In the genomic region with DNA sequence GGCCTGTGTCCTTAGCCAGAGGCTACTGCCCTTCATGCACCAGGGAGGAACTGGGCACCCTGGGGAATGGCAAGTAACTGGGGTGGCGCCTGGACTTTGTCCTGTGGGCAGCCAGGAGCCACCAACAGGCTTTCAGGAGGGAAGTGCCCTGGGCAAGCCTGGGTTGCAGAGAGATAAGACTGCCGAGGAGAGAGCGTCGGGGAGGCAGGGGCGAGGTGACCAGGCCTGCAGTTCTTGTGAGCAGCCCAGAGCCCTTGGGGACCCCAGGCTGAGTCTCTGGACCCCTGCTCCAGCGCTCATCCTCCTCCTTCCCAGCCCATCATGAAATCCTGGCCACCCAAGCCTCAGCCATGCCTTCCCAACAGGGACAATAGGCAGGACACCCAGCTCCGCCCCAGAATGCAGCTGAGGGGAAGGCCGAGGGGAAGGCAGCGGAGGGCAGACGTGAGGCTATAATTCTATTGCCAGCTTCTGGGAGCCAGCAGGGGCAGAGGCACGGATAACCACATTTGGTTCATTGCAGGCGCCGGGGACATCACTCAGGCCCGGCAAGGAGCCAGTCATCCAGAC, we compare ENCODE assay signal across 18 cellular contexts. TPM values are rescaled to one million over a fixed set of nuclear protein-coding genes. Genes with fewer than 3 reads are reported as not detected.
DNase-seq lines count a peak whose midpoint lies in the region; ATAC-seq, FAIRE-seq and TF ChIP-seq lines count a peak whose summit lies in the region.
"Had no signal": no experiment of that assay in that cellular context is flagged by ENCODE, and none has a peak within 500 bp of the region (broad histone marks: within the 10 kb centered on the region; RNA-seq: fewer than 3 reads in every experiment).

No MANE protein-coding gene starts in this region.

- intact Hi-C loops in activated CD4-positive, alpha-beta memory T cell treated with anti-CD3 and anti-CD28 coated beads for 36 hours (cut with micrococcal nuclease), result no loop called here
- intact Hi-C loops in left colon (cut with DNase I, micrococcal nuclease) (no loop called here), sciatic nerve (cut with DNase I) (no loop called here)

- ATAC-seq in WTC11, result no peak; the same call in 1 of the 2 replicates
- ATAC-seq in left colon, result peak; percentile 96
- no peak for ATAC-seq in sciatic nerve
- no peak for ATAC-seq in esophagus mucosa
- ATAC-seq: activated T-helper 17 cell treated with anti-CD3 and anti-CD28 coated beads, Interleukin-2, amount 50 U/mL, for 72 hours had no signal

- CTCF ChIA-PET in activated CD4-positive, alpha-beta memory T cell treated with anti-CD3 and anti-CD28 coated beads, Interleukin-2, amount 10 ng/mL, durations not matched to agents 7 days and 5 days (lab: Charles Lee), result no interaction called here
- CTCF ChIA-PET in activated CD4-positive, alpha-beta memory T cell treated with anti-CD3 and anti-CD28 coated beads for 36 hours (lab: Charles Lee), result interaction anchor here (1.5 kb wide), 1 partner anchor 26 kb away, joined by 5 read pairs; no protein-coding TSS in a partner anchor
- CTCF ChIA-PET in WTC11 (lab: Charles Lee), result interaction anchor here (0.6 to 2.1 kb wide), 11 partner anchors 17 to 215 kb away, joined by 3 to 12 read pairs (median 4); partner anchors contain the start of gene ASTL

- H3K27me3 Mint-ChIP-seq in activated CD4-positive, alpha-beta memory T cell treated with anti-CD3 and anti-CD28 coated beads, Interleukin-2, amount 10 ng/mL, durations not matched to agents 7 days and 5 days, result peaks cover 4% of the 10 kb centered on the region
- H3K27me3 Mint-ChIP-seq in activated CD4-positive, alpha-beta memory T cell treated with anti-CD3 and anti-CD28 coated beads for 36 hours, result peaks cover 1% of the 10 kb centered on the region
- H3K27me3 Mint-ChIP-seq in WTC11 (ENCODE audit: low read depth), result peaks cover 4% of the 10 kb centered on the region; the same call in 1 of the 2 replicates
- H3K27me3 Mint-ChIP-seq: activated T-helper 17 cell treated with anti-CD3 and anti-CD28 coated beads, Interleukin-2, amount 50 U/mL, for 72 hours; CD4-positive, alpha-beta T cell had no signal

- H3K36me3 Mint-ChIP-seq in activated CD4-positive, alpha-beta memory T cell treated with anti-CD3 and anti-CD28 coated beads, Interleukin-2, amount 10 ng/mL, durations not matched to agents 7 days and 5 days (ENCODE audit: low read depth), result no peaks in the 10 kb centered on the region
- no peaks in the 10 kb centered on the region for H3K36me3 Mint-ChIP-seq in activated CD4-positive, alpha-beta memory T cell treated with anti-CD3 and anti-CD28 coated beads for 36 hours
- no peaks in the 10 kb centered on the region for H3K36me3 Mint-ChIP-seq in WTC11

- H3K9me3 Mint-ChIP-seq in activated CD4-positive, alpha-beta memory T cell treated with anti-CD3 and anti-CD28 coated beads, Interleukin-2, amount 10 ng/mL, durations not matched to agents 7 days and 5 days, result no peaks in the 10 kb centered on the region
- no peaks in the 10 kb centered on the region for H3K9me3 Mint-ChIP-seq in activated CD4-positive, alpha-beta memory T cell treated with anti-CD3 and anti-CD28 coated beads for 36 hours
- H3K9me3 Mint-ChIP-seq in WTC11, result peaks cover 6% of the 10 kb centered on the region
- H3K9me3 Mint-ChIP-seq: activated T-helper 17 cell treated with anti-CD3 and anti-CD28 coated beads, Interleukin-2, amount 50 U/mL, for 72 hours; CD4-positive, alpha-beta T cell had no signal

- TF ChIP-seq CTCF in WTC11 (IDR thresholded peaks at IDR 0.05), result no peak

- H3K4me1 Mint-ChIP-seq in activated CD4-positive, alpha-beta memory T cell treated with anti-CD3 and anti-CD28 coated beads, Interleukin-2, amount 10 ng/mL, durations not matched to agents 7 days and 5 days, result no peaks in the 10 kb centered on the region
- no peaks in the 10 kb centered on the region for H3K4me1 Mint-ChIP-seq in activated CD4-positive, alpha-beta memory T cell treated with anti-CD3 and anti-CD28 coated beads for 36 hours (ENCODE audit: low read depth)
- peaks cover 25% of the 10 kb centered on the region for H3K4me1 Mint-ChIP-seq in WTC11
- H3K4me1 Mint-ChIP-seq: activated T-helper 17 cell treated with anti-CD3 and anti-CD28 coated beads, Interleukin-2, amount 50 U/mL, for 72 hours had no signal

- H3K4me3 Mint-ChIP-seq in activated CD4-positive, alpha-beta memory T cell treated with anti-CD3 and anti-CD28 coated beads, Interleukin-2, amount 10 ng/mL, durations not matched to agents 7 days and 5 days, result no peak overlapping the region
- H3K4me3 Mint-ChIP-seq in activated CD4-positive, alpha-beta memory T cell treated with anti-CD3 and anti-CD28 coated beads for 36 hours, result no peak overlapping the region
- no peak overlapping the region for H3K4me3 Mint-ChIP-seq in WTC11
- H3K4me3 Mint-ChIP-seq: activated T-helper 17 cell treated with anti-CD3 and anti-CD28 coated beads, Interleukin-2, amount 50 U/mL, for 72 hours; CD4-positive, alpha-beta T cell; mesothelial cell of epicardium had no signal

- no peak overlapping the region for H3K27ac Mint-ChIP-seq in activated CD4-positive, alpha-beta memory T cell treated with anti-CD3 and anti-CD28 coated beads, Interleukin-2, amount 10 ng/mL, durations not matched to agents 7 days and 5 days
- no peak overlapping the region for H3K27ac Mint-ChIP-seq in activated CD4-positive, alpha-beta memory T cell treated with anti-CD3 and anti-CD28 coated beads for 36 hours
- no peak overlapping the region for H3K27ac Mint-ChIP-seq in WTC11
- H3K27ac Mint-ChIP-seq: activated T-helper 17 cell treated with anti-CD3 and anti-CD28 coated beads, Interleukin-2, amount 50 U/mL, for 72 hours; CD4-positive, alpha-beta T cell; mesothelial cell of epicardium had no signal

- POLR2A ChIA-PET in activated CD4-positive, alpha-beta memory T cell treated with anti-CD3 and anti-CD28 coated beads, Interleukin-2, amount 10 ng/mL, durations not matched to agents 7 days and 5 days (lab: Charles Lee), result no interaction called here
- POLR2A ChIA-PET in activated CD4-positive, alpha-beta memory T cell treated with anti-CD3 and anti-CD28 coated beads for 36 hours (lab: Charles Lee), result no interaction called here
- POLR2A ChIA-PET in WTC11 (lab: Charles Lee), result interaction anchor here (1.0 kb wide), 1 partner anchor 17 kb away, joined by 3 read pairs; no protein-coding TSS in a partner anchor

- peak; percentile 15 for DNase-seq in activated CD4-positive, alpha-beta memory T cell treated with anti-CD3 and anti-CD28 coated beads, Interleukin-2, amount 10 ng/mL, durations not matched to agents 7 days and 5 days
- DNase-seq in activated CD4-positive, alpha-beta memory T cell treated with anti-CD3 and anti-CD28 coated beads for 36 hours, result no peak
- DNase-seq in WTC11 (ENCODE audit: low spot score) (peak; percentile 10), left colon (peak; percentile 79 to 82), sciatic nerve (ENCODE audit: low spot score) (peak; percentile 47), T1000 (lab: John Stamatoyannopoulos, UW) (no peak), HTR-8/SVneo (ENCODE audit: insufficient read length, low spot score) (no peak)
- DNase-seq: NCI-H1105; stimulated activated naive CD4-positive, alpha-beta T cell had no signal

- no peak for FAIRE-seq in HTR-8/SVneo (lab: Jason Lieb, UNC)
- FAIRE-seq: astrocyte, urothelium cell line had no signal

TF ChIP-seq in WTC11, 78 proteins besides CTCF, POLR2A, EP300 and RAD21:
- TF ChIP-seq E2F5 (CRISPR knock-in tag; IDR thresholded peaks at IDR 0.05) (no peak), ZNF423 (CRISPR knock-in tag; IDR thresholded peaks at IDR 0.05) (no peak), RELA (CRISPR knock-in tag; IDR thresholded peaks at IDR 0.05; ENCODE audit: borderline replicate concordance) (no peak), JAZF1 (CRISPR knock-in tag; IDR thresholded peaks at IDR 0.05) (no peak)

RNA-seq across cellular contexts. Expression of gene ADRA2B, which starts 25.1 kb away (rescaled TPM):
- total RNA-seq in activated CD4-positive, alpha-beta memory T cell treated with anti-CD3 and anti-CD28 coated beads, Interleukin-2, amount 10 ng/mL, durations not matched to agents 7 days and 5 days, result under 1 TPM in 1 of 2 experiments, not detected in 1; 0.05 TPM
- total RNA-seq in activated CD4-positive, alpha-beta memory T cell treated with anti-CD3 and anti-CD28 coated beads for 36 hours, result under 1 TPM; 0.21 to 0.36 TPM
- total RNA-seq in WTC11 (2021) (4.7 to 6.3 TPM (median 5.8 TPM) in 3 replicates), left colon (under 1 TPM; 0.12 to 0.84 TPM), sciatic nerve (3.2 TPM), esophagus mucosa (not detected)
- total RNA-seq: A172, astrocyte, glomerular endothelial cell had no signal

RNA-seq across cellular contexts. Expression of gene ASTL, which starts 47.1 kb away (rescaled TPM):
- total RNA-seq in activated CD4-positive, alpha-beta memory T cell treated with anti-CD3 and anti-CD28 coated beads, Interleukin-2, amount 10 ng/mL, durations not matched to agents 7 days and 5 days, result under 1 TPM; 0.25 to 0.53 TPM
- 1 to 10 TPM; 1.8 to 2.4 TPM for total RNA-seq in activated CD4-positive, alpha-beta memory T cell treated with anti-CD3 and anti-CD28 coated beads for 36 hours
- total RNA-seq in WTC11 (2021) (0.69 to 1.4 TPM (median 0.79 TPM) in 3 replicates), left colon (under 1 TPM; 0.31 to 0.45 TPM), sciatic nerve (0.31 TPM), esophagus mucosa (0.28 TPM)
- total RNA-seq: A172, astrocyte, glomerular endothelial cell, osteoblast had no signal

RNA-seq across cellular contexts. Expression of gene DUSP2, which starts 54.0 kb away (rescaled TPM):
- total RNA-seq in activated CD4-positive, alpha-beta memory T cell treated with anti-CD3 and anti-CD28 coated beads, Interleukin-2, amount 10 ng/mL, durations not matched to agents 7 days and 5 days, result 10 to 100 TPM; 40.8 to 42.5 TPM
- 100 to 1,000 TPM; 522 to 539 TPM for total RNA-seq in activated CD4-positive, alpha-beta memory T cell treated with anti-CD3 and anti-CD28 coated beads for 36 hours
- total RNA-seq in WTC11 (2021), result 4.7 to 6.8 TPM (median 5.8 TPM) in 3 replicates
- 1 to 10 TPM; 1.7 to 1.9 TPM for total RNA-seq in left colon
- total RNA-seq in sciatic nerve, result 7.3 TPM
- 1.8 TPM for total RNA-seq in esophagus mucosa

RNA-seq across cellular contexts. Expression of gene GPAT2, which starts 56.5 kb away (rescaled TPM):
- 1 to 10 TPM; 6.9 to 7.1 TPM for total RNA-seq in activated CD4-positive, alpha-beta memory T cell treated with anti-CD3 and anti-CD28 coated beads, Interleukin-2, amount 10 ng/mL, durations not matched to agents 7 days and 5 days
- total RNA-seq in activated CD4-positive, alpha-beta memory T cell treated with anti-CD3 and anti-CD28 coated beads for 36 hours, result 10 to 100 TPM; 15.4 to 16.4 TPM
- total RNA-seq in WTC11 (2021) (0.20 to 0.66 TPM (median 0.55 TPM) in 3 replicates), left colon (1 to 10 TPM; 3.0 to 5.3 TPM), sciatic nerve (11.1 TPM), esophagus mucosa (0.44 TPM)
- total RNA-seq: A172, mesothelial cell of epicardium had no signal

Comparison
In these comparisons a context has a peak if more than half of its experiments do, and no peak if none do; other contexts are left out.
1. DNase-seq: peak in activated CD4-positive, alpha-beta memory T cell treated with anti-CD3 and anti-CD28 coated beads, Interleukin-2, amount 10 ng/mL, durations not matched to agents 7 days and 5 days (single experiment), WTC11 (single experiment), left colon (2 of 2) and sciatic nerve (single experiment); none in activated CD4-positive, alpha-beta memory T cell treated with anti-CD3 and anti-CD28 coated beads for 36 hours (single experiment), T1000 (single experiment) and HTR-8/SVneo (single experiment).
2. RNA of gene DUSP2, which starts 54.0 kb away (total RNA-seq): 522 to 539 TPM in activated CD4-positive, alpha-beta memory T cell treated with anti-CD3 and anti-CD28 coated beads for 36 hours; 40.8 to 42.5 TPM in activated CD4-positive, alpha-beta memory T cell treated with anti-CD3 and anti-CD28 coated beads, Interleukin-2, amount 10 ng/mL, durations not matched to agents 7 days and 5 days, 7.3 TPM in sciatic nerve (single experiment), 4.7 to 6.8 TPM in WTC11, 1.7 to 1.9 TPM in left colon and 1.8 TPM in esophagus mucosa (single experiment); every median in the first group is over 10 times any median in the second.